8 cellular contexts compared by ENCODE assay signal in genomic region chr2:156333951-156334495, GRCh38. TPM values are rescaled to one million over a fixed set of nuclear protein-coding genes. Genes with fewer than 3 reads are reported as not detected.
DNase-seq lines count a peak whose midpoint lies in the region; ATAC-seq and TF ChIP-seq lines count a peak whose summit lies in the region.

No MANE protein-coding gene starts in this region.

- H3K36me3 ChIP-seq in neuron (ENCODE audit: insufficient read depth, low read length) = no peaks in the 10 kb centered on the region

- peak overlapping the region; percentile 85 for H2AFZ ChIP-seq in neuron (ENCODE audit: low read depth, low read length)

- H3K27me3 ChIP-seq in neuron (ENCODE audit: insufficient read depth, low read length) = peaks cover 30% of the 10 kb centered on the region

- intact Hi-C loops in activated T-helper 2 cell treated with anti-CD3 and anti-CD28 coated beads, Interferon-gamma antibody, Interleukin-2, Interleukin-4, amounts not matched to agents 10 μg/mL and 5 μg/mL and 100 μg/mL, durations not matched to agents 14 hours and 24 hours and 36 hours (cut with micrococcal nuclease) = loop anchor here (1.0 to 10.0 kb wide), 11 partner anchors 7 to 1561 kb away; partner anchors contain the start of genes ACVR1C and GPD2

- H3K4me1 Mint-ChIP-seq in activated T-helper 2 cell treated with anti-CD3 and anti-CD28 coated beads, Interferon-gamma antibody, Interleukin-2, Interleukin-4, amounts not matched to agents 10 μg/mL and 5 μg/mL and 100 μg/mL, durations not matched to agents 14 hours and 24 hours and 36 hours (ENCODE audit: low read depth) = peaks cover 52% of the 10 kb centered on the region

- H3K4me1 ChIP-seq in neuron (ENCODE audit: insufficient read depth, low read length) = peaks cover 19% of the 10 kb centered on the region

- ATAC-seq in GM18508 (IDR thresholded peaks at IDR 0.05; ENCODE audit: insufficient read depth, unreplicated experiment) (peak; percentile 22), HG02943 (IDR thresholded peaks at IDR 0.05; ENCODE audit: low read depth, unreplicated experiment) (peak; percentile 43)

- DNase-seq in AG09319 (ENCODE audit: extremely low read depth, low read depth) = peak; percentile 47
- DNase-seq in NCI-H526 (lab: John Stamatoyannopoulos, UW) = peak; percentile 62 to 85
- DNase-seq in activated T-helper 2 cell treated with anti-CD3 and anti-CD28 coated beads, Interferon-gamma antibody, Interleukin-2, Interleukin-4, amounts not matched to agents 10 μg/mL and 5 μg/mL and 100 μg/mL, durations not matched to agents 14 hours and 24 hours and 36 hours (ENCODE audit: low spot score) = peak; percentile 73
- peak; percentile 77 to 91 for DNase-seq in foreskin fibroblast
- no peak for DNase-seq in NCI-H2107 (lab: John Stamatoyannopoulos, UW)

- H3K4me3 ChIP-seq in foreskin fibroblast (ENCODE audit: low read depth in 1 of 2, low read length in 2 of 2) (peak overlapping the region; percentile 57 to 63), neuron (ENCODE audit: low read length) (peak overlapping the region; percentile 55)

- peaks cover 36% of the 10 kb centered on the region for H3K36me3 Mint-ChIP-seq in activated T-helper 2 cell treated with anti-CD3 and anti-CD28 coated beads, Interferon-gamma antibody, Interleukin-2, Interleukin-4, amounts not matched to agents 10 μg/mL and 5 μg/mL and 100 μg/mL, durations not matched to agents 14 hours and 24 hours and 36 hours (ENCODE audit: low read depth)

- H3K4me3 Mint-ChIP-seq in activated T-helper 2 cell treated with anti-CD3 and anti-CD28 coated beads, Interferon-gamma antibody, Interleukin-2, Interleukin-4, amounts not matched to agents 10 μg/mL and 5 μg/mL and 100 μg/mL, durations not matched to agents 14 hours and 24 hours and 36 hours (ENCODE audit: low read depth) = peak overlapping the region; percentile 95

- peaks cover 10% of the 10 kb centered on the region for H3K9me3 ChIP-seq in neuron (ENCODE audit: low read length)

- peak overlapping the region; percentile 99 for H3K27ac Mint-ChIP-seq in activated T-helper 2 cell treated with anti-CD3 and anti-CD28 coated beads, Interferon-gamma antibody, Interleukin-2, Interleukin-4, amounts not matched to agents 10 μg/mL and 5 μg/mL and 100 μg/mL, durations not matched to agents 14 hours and 24 hours and 36 hours

- H3K9me3 Mint-ChIP-seq in activated T-helper 2 cell treated with anti-CD3 and anti-CD28 coated beads, Interferon-gamma antibody, Interleukin-2, Interleukin-4, amounts not matched to agents 10 μg/mL and 5 μg/mL and 100 μg/mL, durations not matched to agents 14 hours and 24 hours and 36 hours = no peaks in the 10 kb centered on the region

- peaks cover 11% of the 10 kb centered on the region for H3K27me3 Mint-ChIP-seq in activated T-helper 2 cell treated with anti-CD3 and anti-CD28 coated beads, Interferon-gamma antibody, Interleukin-2, Interleukin-4, amounts not matched to agents 10 μg/mL and 5 μg/mL and 100 μg/mL, durations not matched to agents 14 hours and 24 hours and 36 hours (ENCODE audit: low read depth)

- no peak for TF ChIP-seq CTCF in AG09319 (IDR thresholded peaks at IDR 0.05; ENCODE audit: low read depth, low read length)
- TF ChIP-seq CTCF in foreskin fibroblast (IDR thresholded peaks at IDR 0.05; ENCODE audit: low read depth, low read length) = no peak

RNA-seq across cellular contexts. Expression of gene NR4A2, which starts 1.5 kb away (rescaled TPM):
- 22.1 and 24.0 TPM in 2 replicates for total RNA-seq in activated T-helper 2 cell treated with anti-CD3 and anti-CD28 coated beads, Interferon-gamma antibody, Interleukin-2, Interleukin-4, amounts not matched to agents 10 μg/mL and 5 μg/mL and 100 μg/mL, durations not matched to agents 14 hours and 24 hours and 36 hours
